ENCODE assay signal across 19 cellular contexts in the genomic region with DNA sequence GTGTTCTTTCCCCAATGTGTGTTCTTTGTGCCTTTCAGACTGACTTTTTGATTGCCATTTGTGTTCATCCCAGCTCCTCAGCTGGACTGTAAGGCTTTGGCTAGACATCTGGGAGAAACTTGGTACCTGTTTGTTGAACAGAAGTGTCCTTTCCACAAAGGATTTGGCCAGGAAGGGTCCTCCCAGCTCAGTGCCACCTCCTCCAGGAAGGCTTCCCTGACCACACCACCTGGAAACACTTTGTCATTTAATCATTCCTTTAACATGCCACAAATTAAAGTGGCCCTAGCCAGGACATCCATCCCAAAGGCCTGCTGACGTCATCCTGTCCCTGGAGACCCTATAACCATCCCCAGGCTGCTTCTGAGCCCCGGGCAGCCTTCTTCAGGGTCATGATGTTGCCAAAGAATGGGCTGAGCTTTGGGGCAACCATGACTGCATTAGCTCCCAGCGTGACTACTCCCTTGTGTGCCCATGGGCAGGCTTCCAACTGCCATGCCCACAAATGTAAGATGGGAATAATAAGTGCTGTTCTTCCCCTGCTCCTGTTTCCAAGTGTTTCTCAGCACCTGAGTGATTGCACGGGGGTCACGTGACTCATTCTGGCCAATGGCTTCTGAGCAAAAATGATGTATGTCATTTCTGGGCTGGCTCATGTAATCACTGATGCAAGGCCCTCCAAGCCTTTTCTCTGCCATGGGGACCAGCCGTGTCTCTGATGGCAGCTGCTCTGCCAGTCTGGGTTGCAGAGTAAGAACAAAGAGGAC.
"Had no signal": no experiment of that assay in that cellular context is flagged by ENCODE, and none has a peak within 500 bp of the region (broad histone marks: within the 10 kb centered on the region; RNA-seq: fewer than 3 reads in every experiment).

No MANE protein-coding gene starts in this region.

- H3K27me3 ChIP-seq: body of pancreas, gastroesophageal sphincter, pancreas, testis had no signal

- H3K36me3 ChIP-seq: gastroesophageal sphincter, pancreas had no signal

- H3K27ac ChIP-seq: body of pancreas, gastroesophageal sphincter, pancreas, skin epidermis, testis had no signal

- H3K4me1 ChIP-seq: body of pancreas, gastroesophageal sphincter, pancreas, testis had no signal

- FAIRE-seq: pancreas had no signal

- ATAC-seq: activated CD4-positive, alpha-beta T cell treated with anti-CD3 and anti-CD28 coated beads for 36 hours; activated CD8-positive, alpha-beta T cell treated with anti-CD3 and anti-CD28 coated beads for 36 hours; body of pancreas; gastroesophageal sphincter; left ventricle myocardium superior; pancreas; stimulated activated naive CD8-positive, alpha-beta T cell treated with anti-CD3 and anti-CD28 coated beads, Interleukin-15, amount 100 ng/mL, for 72 hours had no signal

- DNase-seq: activated CD4-positive, alpha-beta T cell treated with anti-CD3 and anti-CD28 coated beads for 36 hours; activated CD8-positive, alpha-beta memory T cell treated with anti-CD3 and anti-CD28 coated beads, Interleukin-2, amount 50 U/mL, for 48 hours; activated CD8-positive, alpha-beta T cell treated with anti-CD3 and anti-CD28 coated beads for 36 hours; activated naive CD4-positive, alpha-beta T cell treated with anti-CD3 and anti-CD28 coated beads for 36 hours; amniotic stem cell; body of pancreas; central memory CD4-positive, alpha-beta T cell; cortex of kidney; effector CD8-positive, alpha-beta T cell; left ventricle myocardium superior; mesendoderm; pancreas; retina; stimulated activated CD4-positive, alpha-beta T cell treated with anti-CD3 and anti-CD28 coated beads, Interleukin-4, amount 100 ng/mL, for 4 hours; stimulated activated naive CD8-positive, alpha-beta T cell treated with anti-CD3 and anti-CD28 coated beads, Interleukin-15, amount 100 ng/mL, for 72 hours; T1000; testis had no signal

- H3K9me3 ChIP-seq: body of pancreas, gastroesophageal sphincter, pancreas, testis had no signal

- H3K4me3 ChIP-seq: body of pancreas, gastroesophageal sphincter, pancreas, skin epidermis, testis had no signal
